17 cellular contexts compared by ENCODE assay signal in genomic region chrX:130145123-130145522, GRCh38. TPM values are rescaled to one million over a fixed set of nuclear protein-coding genes. Genes with fewer than 3 reads are reported as not detected.
DNase-seq lines count a peak whose midpoint lies in the region; ATAC-seq, FAIRE-seq and TF ChIP-seq lines count a peak whose summit lies in the region.
"Had no signal": no experiment of that assay in that cellular context is flagged by ENCODE, and none has a peak within 500 bp of the region (broad histone marks: within the 10 kb centered on the region; RNA-seq: fewer than 3 reads in every experiment).

No MANE protein-coding gene starts in this region.

- H3K4me3 ChIP-seq in bronchial epithelial cell (ENCODE audit: low read depth, low read length), result no peak overlapping the region

- DNase-seq in EL, result peak; percentile 2
- peak; percentile 3 for DNase-seq in HCEC 1CT
- DNase-seq in bronchial epithelial cell (ENCODE audit: low read depth), result peak; percentile 32
- no peak for DNase-seq in NCI-H1417 (lab: John Stamatoyannopoulos, UW)
- DNase-seq in globus pallidus (ENCODE audit: low spot score), result no peak
- DNase-seq: AML-193; Caco-2; CD4-positive, alpha-beta T cell; DMS153; DMS79; GOT3; H7 had no signal

- no peak for TF ChIP-seq CTCF in bronchial epithelial cell (IDR thresholded peaks at IDR 0.05; ENCODE audit: insufficient read depth, low read length, severe bottlenecking)

- H3K36me3 ChIP-seq in bronchial epithelial cell (ENCODE audit: control insufficient read depth, insufficient read depth, low read length), result peaks cover 3% of the 10 kb centered on the region

- FAIRE-seq in bronchial epithelial cell (lab: Jason Lieb, UNC), result no peak
- FAIRE-seq: A204.1, D721Med, G401.6, HTR-8/SVneo had no signal

- no peak for ATAC-seq in GM18502 (IDR thresholded peaks at IDR 0.05; ENCODE audit: poor library complexity, unreplicated experiment)

- H3K27me3 ChIP-seq in bronchial epithelial cell (ENCODE audit: control insufficient read depth, insufficient read depth, low read length), result no peaks in the 10 kb centered on the region

RNA-seq across cellular contexts. Expression of gene AIFM1, which starts 20.5 kb away (rescaled TPM):
- 23.8 and 26.6 TPM in 2 replicates for total RNA-seq in bronchial epithelial cell

RNA-seq across cellular contexts. Expression of gene RAB33A, which starts 26.6 kb away (rescaled TPM):
- 0.13 and 0.26 TPM in 2 replicates for total RNA-seq in bronchial epithelial cell
- total RNA-seq: Caco-2, H7 had no signal

RNA-seq across cellular contexts. Expression of gene ELF4, which starts 34.8 kb away (rescaled TPM):
- 9.0 and 11.5 TPM in 2 replicates for total RNA-seq in bronchial epithelial cell

Comparison
In these comparisons a context has a peak if more than half of its experiments do, and no peak if none do; other contexts are left out.
1. DNase-seq: peak in EL (single experiment), HCEC 1CT (single experiment) and bronchial epithelial cell (single experiment); none in NCI-H1417 (0 of 3) and globus pallidus (single experiment).